Comparison of ENCODE assay signal across 20 cellular contexts in genomic region chrX:57329008-57329407, GRCh38. TPM values are rescaled to one million over a fixed set of nuclear protein-coding genes. Genes with fewer than 3 reads are reported as not detected.
DNase-seq lines count a peak whose midpoint lies in the region; ATAC-seq, FAIRE-seq and TF ChIP-seq lines count a peak whose summit lies in the region.
"Had no signal": no experiment of that assay in that cellular context is flagged by ENCODE, and none has a peak within 500 bp of the region (broad histone marks: within the 10 kb centered on the region; RNA-seq: fewer than 3 reads in every experiment).

No MANE protein-coding gene starts in this region.

- H3K4me3 ChIP-seq in GM23338 (no peak overlapping the region), NB4 (ENCODE audit: low read depth, low read length) (no peak overlapping the region), endothelial cell of umbilical vein (replicated peaks in 1 of 3; ENCODE audit: insufficient read depth in 1 of 3, low read depth in 1 of 3, low read length in 3 of 3) (no peak overlapping the region)

- H3K27ac Mint-ChIP-seq in GM23338 = no peak overlapping the region
- H3K27ac Mint-ChIP-seq in chondrocyte (ENCODE audit: unreplicated experiment) = no peak overlapping the region
- H3K27ac Mint-ChIP-seq: dendritic cell treated with granulocyte-macrophage colony-stimulating factor and Interleukin-4, amounts not matched to agents 40 ng/mL and 50 ng/mL, for 4 days; naive thymus-derived CD4-positive, alpha-beta T cell had no signal

- H3F3A ChIP-seq in GM23338 (replicated peaks; ENCODE audit: low read depth) = no peaks in the 10 kb centered on the region

- H3K79me2 ChIP-seq in GM23338 (replicated peaks; ENCODE audit: insufficient read depth) = no peaks in the 10 kb centered on the region
- H3K79me2 ChIP-seq in endothelial cell of umbilical vein (ENCODE audit: control insufficient read depth, insufficient read depth, low read length) = no peaks in the 10 kb centered on the region

- no TSS peak for BruUV-seq in endothelial cell of umbilical vein (replicated peaks; lab: Mats Ljungman, UMichigan)

- H3K9me3 Mint-ChIP-seq in GM23338 = peaks cover 26% of the 10 kb centered on the region
- H3K9me3 Mint-ChIP-seq in chondrocyte (ENCODE audit: low read depth) = peaks cover 50% of the 10 kb centered on the region

- intact Hi-C loops in endothelial cell of umbilical vein (cut with micrococcal nuclease) = loop anchor here (1.0 kb wide), 1 partner anchor 125 kb away; no protein-coding TSS in a partner anchor

- H3K27me3 ChIP-seq in GM23338 (ENCODE audit: insufficient read depth) = no peaks in the 10 kb centered on the region
- H3K27me3 ChIP-seq in endothelial cell of umbilical vein (ENCODE audit: control insufficient read depth in 2 of 2, insufficient read depth in 2 of 2, low read length in 2 of 2) = no peaks in the 10 kb centered on the region

- H3K36me3 ChIP-seq in GM23338 (ENCODE audit: insufficient read depth) (no peaks in the 10 kb centered on the region), endothelial cell of umbilical vein (ENCODE audit: control insufficient read depth in 2 of 2, extremely low read depth in 1 of 2, insufficient read depth in 2 of 2, low read length in 2 of 2) (no peaks in the 10 kb centered on the region)

- TF ChIP-seq POLR2A in NB4 (IDR thresholded peaks at IDR 0.05; ENCODE audit: extremely low read depth, insufficient read length) (no peak), endothelial cell of umbilical vein (IDR thresholded peaks at IDR 0.05; ENCODE audit: low read depth, low read length) (no peak)

- peak; percentile 48 to 50 for TF ChIP-seq CTCF in GM23338 (conservative IDR thresholded peaks at IDR 0.05; ENCODE audit: low read depth in 2 of 2)
- TF ChIP-seq CTCF in NB4 (IDR thresholded peaks at IDR 0.05; ENCODE audit: low read depth, low read length) = peak; percentile 18
- peak; percentile 27 to 52 for TF ChIP-seq CTCF in endothelial cell of umbilical vein (IDR thresholded peaks at IDR 0.05; ENCODE audit: extremely low read depth in 1 of 2, insufficient read depth in 1 of 2, low read depth in 1 of 2, low read length in 2 of 2)
- no peak for TF ChIP-seq CTCF in chondrocyte (IDR thresholded peaks at IDR 0.05)

- H3K9ac ChIP-seq in endothelial cell of umbilical vein (replicated peaks; ENCODE audit: extremely low read depth, insufficient read depth, low read length) = no peak overlapping the region

- CTCF ChIA-PET in endothelial cell of umbilical vein (lab: Charles Lee) = interaction anchor here (0.6 kb wide), 1 partner anchor 124 kb away, joined by 3 read pairs; no protein-coding TSS in a partner anchor

- DNase-seq in GM23338 (ENCODE audit: low spot score) (peak; percentile 26), NB4 (ENCODE audit: low read depth) (peak; percentile 1), endothelial cell of umbilical vein (ENCODE audit: low read depth, low spot score) (peak; percentile 13), lung microvascular endothelial cell (ENCODE audit: low read depth in 2 of 2) (peak; percentile 14), chondrocyte (ENCODE audit: low spot score) (no peak), NCI-H1436 (lab: John Stamatoyannopoulos, UW) (no peak)
- DNase-seq in stimulated activated naive CD4-positive, alpha-beta T cell treated with Interleukin-2 at 50 U/mL for 16 hours (lab: John Stamatoyannopoulos, UW) = no peak
- DNase-seq: activated CD4-positive, alpha-beta T cell treated with anti-CD3 and anti-CD28 coated beads, Interleukin-2, amount 50 U/mL, for 4 hours; activated CD8-positive, alpha-beta memory T cell treated with anti-CD3 and anti-CD28 coated beads, Interleukin-2, amount 50 U/mL, for 48 hours; activated effector memory CD4-positive, alpha-beta T cell treated with anti-CD3 and anti-CD28 coated beads, Interleukin-2, amount 50 U/mL, for 16 hours; COR-L47; EL; foreskin melanocyte; naive thymus-derived CD4-positive, alpha-beta T cell; NCI-H2029 treated with DMSO at 0.1 percent for 48 hours; NCI-H510A treated with DMSO at 0.1 percent for 48 hours; Right ventricle myocardium superior; stimulated activated CD4-positive, alpha-beta T cell treated with anti-CD3 and anti-CD28 coated beads, Interleukin-12 subunit alpha, Interleukin-12 subunit beta, amount 100 ng/mL, for 4 hours had no signal

- H3K9me2 ChIP-seq in GM23338 (ENCODE audit: insufficient read depth) = no peaks in the 10 kb centered on the region

- H3K4me3 Mint-ChIP-seq in GM23338 (no peak overlapping the region), chondrocyte (ENCODE audit: unreplicated experiment) (no peak overlapping the region)
- H3K4me3 Mint-ChIP-seq: dendritic cell treated with granulocyte-macrophage colony-stimulating factor and Interleukin-4, amounts not matched to agents 40 ng/mL and 50 ng/mL, for 4 days; naive thymus-derived CD4-positive, alpha-beta T cell had no signal

- H3K27me3 Mint-ChIP-seq in GM23338 (ENCODE audit: insufficient read depth, low read depth, poor library complexity) (peaks cover 4% of the 10 kb centered on the region), chondrocyte (ENCODE audit: low read depth) (no peaks in the 10 kb centered on the region)
- H3K27me3 Mint-ChIP-seq: dendritic cell treated with granulocyte-macrophage colony-stimulating factor and Interleukin-4, amounts not matched to agents 40 ng/mL and 50 ng/mL, for 4 days; naive thymus-derived CD4-positive, alpha-beta T cell had no signal

- H3K4me2 ChIP-seq in GM23338 = no peak overlapping the region
- H3K4me2 ChIP-seq in endothelial cell of umbilical vein (ENCODE audit: insufficient read depth, low read length) = no peak overlapping the region

- H3K4me1 Mint-ChIP-seq in GM23338 (no peaks in the 10 kb centered on the region), chondrocyte (ENCODE audit: low read depth) (no peaks in the 10 kb centered on the region)

- dilution Hi-C loops in endothelial cell of umbilical vein (cut with MboI; ENCODE audit: extremely low pct_ligation_motif_present, low sequenced_read_pairs) = no loop called here

- H3K9me1 ChIP-seq in endothelial cell of umbilical vein (replicated peaks; ENCODE audit: control insufficient read depth, extremely low read depth, insufficient read depth, low read length) = no peaks in the 10 kb centered on the region

- H3K36me3 Mint-ChIP-seq in GM23338 (ENCODE audit: low read depth) (peaks cover 30% of the 10 kb centered on the region; the same call in 2 of the 3 replicates), chondrocyte (ENCODE audit: low read depth) (no peaks in the 10 kb centered on the region)

- FAIRE-seq in endothelial cell of umbilical vein (lab: Jason Lieb, UNC) = no peak

- H4K20me1 ChIP-seq in GM23338 (replicated peaks; ENCODE audit: insufficient read depth) = no peaks in the 10 kb centered on the region
- no peaks in the 10 kb centered on the region for H4K20me1 ChIP-seq in endothelial cell of umbilical vein (replicated peaks; ENCODE audit: control insufficient read depth, extremely low read depth, insufficient read depth, low read length)

- H3K9me3 ChIP-seq in endothelial cell of umbilical vein (replicated peaks; ENCODE audit: control insufficient read depth, insufficient read depth, low read length) = no peaks in the 10 kb centered on the region

- POLR2A ChIA-PET in endothelial cell of umbilical vein (lab: Charles Lee) = no interaction called here

- H3K4me1 ChIP-seq in GM23338 (ENCODE audit: insufficient read depth) (no peaks in the 10 kb centered on the region), endothelial cell of umbilical vein (ENCODE audit: control insufficient read depth, extremely low read depth, insufficient read depth, low read length) (no peaks in the 10 kb centered on the region)

- H3K27ac ChIP-seq in GM23338 (ENCODE audit: low read depth) (no peak overlapping the region), endothelial cell of umbilical vein (ENCODE audit: insufficient read depth, low read depth, low read length) (no peak overlapping the region)
- H3K27ac ChIP-seq: epithelial cell of prostate had no signal

- H2AFZ ChIP-seq in GM23338 = no peak overlapping the region
- H2AFZ ChIP-seq in endothelial cell of umbilical vein (ENCODE audit: low read depth, low read length) = no peak overlapping the region

- no peak for ATAC-seq in GM23338
- ATAC-seq: naive thymus-derived CD4-positive, alpha-beta T cell had no signal

TF ChIP-seq in GM23338, 12 proteins besides CTCF, POLR2A, EP300 and RAD21 (continues in another document):
- TF ChIP-seq STAT1 (IDR thresholded peaks at IDR 0.05; ENCODE audit: unreplicated experiment) (no peak), NANOG (IDR thresholded peaks at IDR 0.05; ENCODE audit: borderline replicate concordance) (no peak)

TF ChIP-seq in endothelial cell of umbilical vein, 7 proteins besides CTCF, POLR2A, EP300 and RAD21:
- TF ChIP-seq FOS (IDR thresholded peaks at IDR 0.05; ENCODE audit: borderline replicate concordance, insufficient read depth, low read length) = no peak
- no peak for TF ChIP-seq JUN (IDR thresholded peaks at IDR 0.05; ENCODE audit: borderline replicate concordance, insufficient read depth, insufficient read length, low read depth)
- TF ChIP-seq, protein P1, sequence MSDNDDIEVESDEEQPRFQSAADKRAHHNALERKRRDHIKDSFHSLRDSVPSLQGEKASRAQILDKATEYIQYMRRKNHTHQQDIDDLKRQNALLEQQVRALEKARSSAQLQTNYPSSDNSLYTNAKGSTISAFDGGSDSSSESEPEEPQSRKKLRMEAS (IDR thresholded peaks at IDR 0.05; ENCODE audit: insufficient read depth, insufficient read length) = no peak
- no peak for TF ChIP-seq POLR2AphosphoS5 (IDR thresholded peaks at IDR 0.05; ENCODE audit: insufficient read depth, low read depth, low read length)
- no peak for TF ChIP-seq MYC (IDR thresholded peaks at IDR 0.05; ENCODE audit: low read depth, low read length)
- TF ChIP-seq EZH2 (IDR thresholded peaks at IDR 0.05; ENCODE audit: borderline replicate concordance, low read depth, low read length, severe bottlenecking) = no peak
TF ChIP-seq in endothelial cell of umbilical vein: peak in this region for 0.

RNA-seq across cellular contexts. Expression of gene FAAH2, which starts 42.5 kb away (rescaled TPM):
- 6.0 and 11.4 TPM in 2 replicates for total RNA-seq in GM23338 (2014; rRNA removed; shearing (Covaris generic))
- polyA plus RNA-seq in GM23338 (2016; fragmentation: Nextera tagmentation; extraction: Ambion mirVana) (5.3 and 10.5 TPM in 2 replicates), endothelial cell of umbilical vein (0.06 and 0.21 TPM in 2 replicates)
- total RNA-seq in endothelial cell of umbilical vein (0.15 and 0.28 TPM in 2 replicates), lung microvascular endothelial cell (0.22 and 0.60 TPM in 2 replicates), chondrocyte (0.31 to 1.2 TPM (median 0.50 TPM) in 3 replicates)
- polyA plus RNA-seq in endothelial cell of umbilical vein (2011; cell fraction: cytosol; rRNA removed) = 0.04 and 0.67 TPM in 2 replicates
- polyA plus RNA-seq in endothelial cell of umbilical vein (2011; cell fraction: nucleus; rRNA removed) = 1.0 and 1.5 TPM in 2 replicates
- not detected in 2 replicates for polyA plus RNA-seq in endothelial cell of umbilical vein (2012)
- polyA minus RNA-seq in endothelial cell of umbilical vein = 0.66 and 4.2 TPM in 2 replicates
- 8.2 TPM for polyA minus RNA-seq in endothelial cell of umbilical vein (2011; cell fraction: cytosol; rRNA and poly(A)+ RNA removed)
- 0.72 and 0.82 TPM in 2 replicates for polyA minus RNA-seq in endothelial cell of umbilical vein (2011; cell fraction: nucleus; rRNA and poly(A)+ RNA removed)
- total RNA-seq: Right ventricle myocardium superior had no signal

Comparison
In these comparisons a context has a peak if more than half of its experiments do, and no peak if none do; other contexts are left out.
1. DNase-seq: peak in GM23338 (single experiment), NB4 (single experiment), endothelial cell of umbilical vein (single experiment) and lung microvascular endothelial cell (2 of 2); none in chondrocyte (single experiment), NCI-H1436 (single experiment) and stimulated activated naive CD4-positive, alpha-beta T cell treated with Interleukin-2 at 50 U/mL for 16 hours (single experiment).